9 cellular contexts compared by ENCODE assay signal in genomic region chr2:12412898-12413305, GRCh38.
A peak's percentile ranks its signal among the peaks of the same experiment; 100 is the strongest.
DNase-seq lines count a peak whose midpoint lies in the region; ATAC-seq, FAIRE-seq and TF ChIP-seq lines count a peak whose summit lies in the region.
"Had no signal": no experiment of that assay in that cellular context is flagged by ENCODE, and none has a peak within 500 bp of the region (broad histone marks: within the 10 kb centered on the region; RNA-seq: fewer than 3 reads in every experiment).

No MANE protein-coding gene starts in this region.

- intact Hi-C loops in activated T-helper 1 cell treated with anti-CD3 and anti-CD28 coated beads, Interleukin-12 subunit alpha, Interleukin-12 subunit beta, Interleukin-2, Interleukin-4 antibody, amounts not matched to agents 30 ng/mL and 10 ng/mL and 1 ng/mL, durations not matched to agents 14 hours and 24 hours and 36 hours (cut with micrococcal nuclease) = loop anchor here (5.0 to 10.0 kb wide), 5 partner anchors 144 to 668 kb away; partner anchors contain the start of gene LPIN1
- intact Hi-C loops in lower lobe of right lung (cut with DNase I) = no loop called here

- H3K4me3 Mint-ChIP-seq in activated T-helper 1 cell treated with anti-CD3 and anti-CD28 coated beads, Interleukin-12 subunit alpha, Interleukin-12 subunit beta, Interleukin-2, Interleukin-4 antibody, amounts not matched to agents 30 ng/mL and 10 ng/mL and 1 ng/mL, durations not matched to agents 14 hours and 24 hours and 36 hours = peak overlapping the region; percentile 45
- no peak overlapping the region for H3K4me3 Mint-ChIP-seq in progenitor cell of endocrine pancreas (ENCODE audit: low read depth)

- H3K9me3 Mint-ChIP-seq in activated T-helper 1 cell treated with anti-CD3 and anti-CD28 coated beads, Interleukin-12 subunit alpha, Interleukin-12 subunit beta, Interleukin-2, Interleukin-4 antibody, amounts not matched to agents 30 ng/mL and 10 ng/mL and 1 ng/mL, durations not matched to agents 14 hours and 24 hours and 36 hours = peaks cover 3% of the 10 kb centered on the region
- H3K9me3 Mint-ChIP-seq in progenitor cell of endocrine pancreas (ENCODE audit: low read depth) = peaks cover 3% of the 10 kb centered on the region

- FAIRE-seq in frontal cortex (lab: Jason Lieb, UNC) = no peak

- no peaks in the 10 kb centered on the region for H3K9me3 ChIP-seq in lower lobe of right lung

- no peak overlapping the region for H3K27ac ChIP-seq in lower lobe of right lung
- H3K27ac ChIP-seq: skin epidermis had no signal

- no peaks in the 10 kb centered on the region for H3K36me3 ChIP-seq in lower lobe of right lung

- no peak overlapping the region for H3K4me3 ChIP-seq in lower lobe of right lung
- H3K4me3 ChIP-seq: skin epidermis had no signal

- H3K27me3 ChIP-seq in lower lobe of right lung (ENCODE audit: low read depth) = no peaks in the 10 kb centered on the region

- no peaks in the 10 kb centered on the region for H3K27me3 Mint-ChIP-seq in activated T-helper 1 cell treated with anti-CD3 and anti-CD28 coated beads, Interleukin-12 subunit alpha, Interleukin-12 subunit beta, Interleukin-2, Interleukin-4 antibody, amounts not matched to agents 30 ng/mL and 10 ng/mL and 1 ng/mL, durations not matched to agents 14 hours and 24 hours and 36 hours (ENCODE audit: insufficient read depth)
- no peaks in the 10 kb centered on the region for H3K27me3 Mint-ChIP-seq in progenitor cell of endocrine pancreas

- H3K4me1 ChIP-seq in lower lobe of right lung = no peaks in the 10 kb centered on the region

- peak overlapping the region; percentile 61 for H3K27ac Mint-ChIP-seq in activated T-helper 1 cell treated with anti-CD3 and anti-CD28 coated beads, Interleukin-12 subunit alpha, Interleukin-12 subunit beta, Interleukin-2, Interleukin-4 antibody, amounts not matched to agents 30 ng/mL and 10 ng/mL and 1 ng/mL, durations not matched to agents 14 hours and 24 hours and 36 hours
- no peak overlapping the region for H3K27ac Mint-ChIP-seq in progenitor cell of endocrine pancreas

- DNase-seq in activated T-cell treated with anti-CD3 and anti-CD28 coated beads for 48 hours (ENCODE audit: low read depth) (peak; percentile 27), frontal cortex (ENCODE audit: low spot score in 2 of 2) (no peak), progenitor cell of endocrine pancreas (ENCODE audit: low spot score, unreplicated experiment) (no peak), lower lobe of right lung (no peak)
- DNase-seq in activated T-cell treated with anti-CD3 and anti-CD28 coated beads, Interleukin-2, amount 50 U/mL, for 1 hour = no peak
- peak; percentile 46 for DNase-seq in activated T-helper 1 cell treated with anti-CD3 and anti-CD28 coated beads, Interleukin-12 subunit alpha, Interleukin-12 subunit beta, Interleukin-2, Interleukin-4 antibody, amounts not matched to agents 30 ng/mL and 10 ng/mL and 1 ng/mL, durations not matched to agents 14 hours and 24 hours and 36 hours (ENCODE audit: low spot score)
- peak; percentile 51 for DNase-seq in stimulated activated CD4-positive, alpha-beta T cell treated with anti-CD3 and anti-CD28 coated beads, Interleukin-1b, Interleukin-23, amount 100 ng/mL, for 48 hours

- no peak for TF ChIP-seq CTCF in progenitor cell of endocrine pancreas (IDR thresholded peaks at IDR 0.05; ENCODE audit: unreplicated experiment)
- no peak for TF ChIP-seq CTCF in lower lobe of right lung (IDR thresholded peaks at IDR 0.05)

- H3K4me1 Mint-ChIP-seq in activated T-helper 1 cell treated with anti-CD3 and anti-CD28 coated beads, Interleukin-12 subunit alpha, Interleukin-12 subunit beta, Interleukin-2, Interleukin-4 antibody, amounts not matched to agents 30 ng/mL and 10 ng/mL and 1 ng/mL, durations not matched to agents 14 hours and 24 hours and 36 hours (ENCODE audit: low read depth) = peaks cover 49% of the 10 kb centered on the region
- H3K4me1 Mint-ChIP-seq in progenitor cell of endocrine pancreas (ENCODE audit: low read depth) = no peaks in the 10 kb centered on the region

- ATAC-seq in HG03378 (IDR thresholded peaks at IDR 0.05; ENCODE audit: unreplicated experiment) (peak; percentile 97), lower lobe of right lung (no peak)

- peaks cover 9% of the 10 kb centered on the region for H3K36me3 Mint-ChIP-seq in activated T-helper 1 cell treated with anti-CD3 and anti-CD28 coated beads, Interleukin-12 subunit alpha, Interleukin-12 subunit beta, Interleukin-2, Interleukin-4 antibody, amounts not matched to agents 30 ng/mL and 10 ng/mL and 1 ng/mL, durations not matched to agents 14 hours and 24 hours and 36 hours (ENCODE audit: low read depth)
- H3K36me3 Mint-ChIP-seq in progenitor cell of endocrine pancreas (ENCODE audit: insufficient read depth) = no peaks in the 10 kb centered on the region

Comparison
In these comparisons a context has a peak if more than half of its experiments do, and no peak if none do; other contexts are left out.
1. DNase-seq: peak in activated T-cell treated with anti-CD3 and anti-CD28 coated beads for 48 hours (single experiment), activated T-helper 1 cell treated with anti-CD3 and anti-CD28 coated beads, Interleukin-12 subunit alpha, Interleukin-12 subunit beta, Interleukin-2, Interleukin-4 antibody, amounts not matched to agents 30 ng/mL and 10 ng/mL and 1 ng/mL, durations not matched to agents 14 hours and 24 hours and 36 hours (single experiment) and stimulated activated CD4-positive, alpha-beta T cell treated with anti-CD3 and anti-CD28 coated beads, Interleukin-1b, Interleukin-23, amount 100 ng/mL, for 48 hours (single experiment); none in activated T-cell treated with anti-CD3 and anti-CD28 coated beads, Interleukin-2, amount 50 U/mL, for 1 hour (single experiment), frontal cortex (0 of 2), progenitor cell of endocrine pancreas (single experiment) and lower lobe of right lung (single experiment).